In the genomic region with DNA sequence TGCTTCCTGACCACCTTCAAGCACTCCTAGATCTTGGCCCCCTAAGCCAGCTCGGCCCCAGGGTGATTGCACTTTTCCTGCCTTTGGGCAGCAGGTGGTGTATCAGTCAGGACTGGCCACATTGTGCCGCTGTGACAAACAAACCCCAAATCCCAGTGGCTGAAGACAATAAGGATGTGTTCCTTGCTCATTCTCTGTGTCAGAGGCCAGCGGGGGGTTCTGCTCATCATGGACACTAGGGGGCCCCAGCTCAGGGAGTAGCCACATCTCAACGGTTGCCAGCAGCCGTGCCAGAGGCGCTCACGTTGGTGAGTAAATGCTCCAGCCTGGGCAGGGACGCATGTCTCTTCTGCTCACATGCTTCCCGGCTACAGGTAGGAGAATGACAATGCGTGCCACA, we compare ENCODE assay signal across 8 cellular contexts.
DNase-seq lines count a peak whose midpoint lies in the region; ATAC-seq and TF ChIP-seq lines count a peak whose summit lies in the region.

No MANE protein-coding gene starts in this region.

- H3K27ac Mint-ChIP-seq in endodermal cell: no peak overlapping the region
- no peak overlapping the region for H3K27ac Mint-ChIP-seq in stimulated activated effector memory CD8-positive, alpha-beta T cell treated with anti-CD3 and anti-CD28 coated beads, Interleukin-12 subunit alpha, Interleukin-12 subunit beta, amount 100 ng/mL, for 72 hours

- peaks cover 5% of the 10 kb centered on the region for H3K4me1 Mint-ChIP-seq in endodermal cell
- H3K4me1 Mint-ChIP-seq in stimulated activated effector memory CD8-positive, alpha-beta T cell treated with anti-CD3 and anti-CD28 coated beads, Interleukin-12 subunit alpha, Interleukin-12 subunit beta, amount 100 ng/mL, for 72 hours: peaks cover 7% of the 10 kb centered on the region

- TF ChIP-seq CTCF in endodermal cell (conservative IDR thresholded peaks at IDR 0.05): peak; percentile 50

- no peaks in the 10 kb centered on the region for H3K9me3 ChIP-seq in endodermal cell (ENCODE audit: control insufficient read depth, low read length)

- H3K36me3 ChIP-seq in endodermal cell (ENCODE audit: control insufficient read depth, insufficient read depth, low read length): no peaks in the 10 kb centered on the region

- ATAC-seq in stimulated activated effector memory CD8-positive, alpha-beta T cell treated with anti-CD3 and anti-CD28 coated beads, Interleukin-12 subunit alpha, Interleukin-12 subunit beta, amount 100 ng/mL, for 72 hours: peak; percentile 58
- ATAC-seq in GM21390 (IDR thresholded peaks at IDR 0.05; ENCODE audit: unreplicated experiment): no peak

- peak; percentile 8 to 30 for DNase-seq in stimulated activated CD4-positive, alpha-beta T cell treated with anti-CD3 and anti-CD28 coated beads, Interleukin-12 subunit alpha, Interleukin-12 subunit beta, amount 100 ng/mL, for 24 hours (ENCODE audit: low read depth in 2 of 2)
- DNase-seq in stimulated activated CD4-positive, alpha-beta T cell treated with anti-CD3 and anti-CD28 coated beads, Interleukin-12 subunit alpha, Interleukin-12 subunit beta, amount 100 ng/mL, for 4 hours: no peak
- DNase-seq in SK-MEL-5 (ENCODE audit: low read depth, low spot score): peak; percentile 44
- DNase-seq in endodermal cell: peak; percentile 69
- DNase-seq in stimulated activated effector memory CD8-positive, alpha-beta T cell treated with anti-CD3 and anti-CD28 coated beads, Interleukin-12 subunit alpha, Interleukin-12 subunit beta, amount 100 ng/mL, for 72 hours (ENCODE audit: low spot score in 2 of 2): peak in 1 of 2 donors; percentile 59
- no peak for DNase-seq in cortex of kidney (lab: John Stamatoyannopoulos, UW)
- DNase-seq in HK-2 (ENCODE audit: unreplicated experiment): no peak

- H3K27ac ChIP-seq in endodermal cell (ENCODE audit: low read depth, low read length): no peak overlapping the region

- in situ Hi-C loops in SK-MEL-5 (cut with HindIII; ENCODE audit: low pct_unique_long_range_greater_than_20kb, low sequenced_read_pairs): no loop called here

- no peak overlapping the region for H3K4me3 ChIP-seq in endodermal cell (ENCODE audit: low read length)

- H3K4me1 ChIP-seq in endodermal cell (ENCODE audit: control insufficient read depth, insufficient read depth, low read length): peaks cover 5% of the 10 kb centered on the region

- no peaks in the 10 kb centered on the region for H3K27me3 ChIP-seq in endodermal cell (ENCODE audit: control insufficient read depth, insufficient read depth, low read length, poor library complexity, severe bottlenecking)

- H3K9me3 Mint-ChIP-seq in endodermal cell: peaks cover 3% of the 10 kb centered on the region
- no peaks in the 10 kb centered on the region for H3K9me3 Mint-ChIP-seq in stimulated activated effector memory CD8-positive, alpha-beta T cell treated with anti-CD3 and anti-CD28 coated beads, Interleukin-12 subunit alpha, Interleukin-12 subunit beta, amount 100 ng/mL, for 72 hours

- H3K9ac ChIP-seq in endodermal cell (ENCODE audit: extremely low read depth, low read length, poor library complexity, severe bottlenecking): no peak overlapping the region

- H3K36me3 Mint-ChIP-seq in endodermal cell (ENCODE audit: low read depth): no peaks in the 10 kb centered on the region
- H3K36me3 Mint-ChIP-seq in stimulated activated effector memory CD8-positive, alpha-beta T cell treated with anti-CD3 and anti-CD28 coated beads, Interleukin-12 subunit alpha, Interleukin-12 subunit beta, amount 100 ng/mL, for 72 hours: no peaks in the 10 kb centered on the region

- H3K27me3 Mint-ChIP-seq in endodermal cell (ENCODE audit: insufficient read depth): no peaks in the 10 kb centered on the region

- H3K4me3 Mint-ChIP-seq in endodermal cell: no peak overlapping the region
- no peak overlapping the region for H3K4me3 Mint-ChIP-seq in stimulated activated effector memory CD8-positive, alpha-beta T cell treated with anti-CD3 and anti-CD28 coated beads, Interleukin-12 subunit alpha, Interleukin-12 subunit beta, amount 100 ng/mL, for 72 hours

- 88 to 92% methylated on average over 9 to 10 of the region's 10 CpGs for WGBS in endodermal cell (ENCODE audit: insufficient coverage in 1 of 2, insufficient read length in 1 of 2), 2 experiments

Comparison
In these comparisons a context has a peak if more than half of its experiments do, and no peak if none do; other contexts are left out.
1. DNase-seq: peak in stimulated activated CD4-positive, alpha-beta T cell treated with anti-CD3 and anti-CD28 coated beads, Interleukin-12 subunit alpha, Interleukin-12 subunit beta, amount 100 ng/mL, for 24 hours (2 of 2), SK-MEL-5 (single experiment) and endodermal cell (single experiment); none in stimulated activated CD4-positive, alpha-beta T cell treated with anti-CD3 and anti-CD28 coated beads, Interleukin-12 subunit alpha, Interleukin-12 subunit beta, amount 100 ng/mL, for 4 hours (single experiment), cortex of kidney (single experiment) and HK-2 (single experiment).